ENCODE assay signal across 26 cellular contexts in the genomic region with DNA sequence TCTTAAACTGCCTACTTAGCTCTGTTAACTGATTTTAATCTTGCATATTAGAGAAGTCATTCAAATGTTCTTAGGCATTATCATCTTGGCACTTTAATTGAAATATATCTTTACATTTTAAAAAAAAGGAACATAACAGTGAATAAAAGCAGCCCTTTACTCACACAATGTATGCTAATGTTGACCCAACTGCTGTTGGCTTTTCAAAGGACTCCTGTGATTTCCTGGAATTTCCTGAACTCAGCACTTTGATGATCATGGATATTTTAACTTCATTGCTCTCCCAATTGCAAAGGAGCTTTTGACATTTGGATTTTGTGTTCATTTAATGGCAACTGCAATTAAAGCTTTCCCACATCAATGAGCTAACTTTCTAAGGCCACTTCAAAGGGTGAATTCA.
"Had no signal": no experiment of that assay in that cellular context is flagged by ENCODE, and none has a peak within 500 bp of the region (broad histone marks: within the 10 kb centered on the region; RNA-seq: fewer than 3 reads in every experiment).

No MANE protein-coding gene starts in this region.

- H3K27ac ChIP-seq: brain microvascular endothelial cell, cardiac muscle cell, VCaP had no signal

- H3K9me3 Mint-ChIP-seq: activated CD4-positive, alpha-beta memory T cell treated with anti-CD3 and anti-CD28 coated beads, Interleukin-2, amount 10 ng/mL, durations not matched to agents 7 days and 5 days; activated naive CD4-positive, alpha-beta T cell treated with anti-CD3 and anti-CD28 coated beads, Interleukin-2, amount 10 ng/mL, durations not matched to agents 7 days and 5 days; activated naive CD8-positive, alpha-beta T cell treated with anti-CD3 and anti-CD28 coated beads for 36 hours; activated T-helper 17 cell treated with anti-CD3 and anti-CD28 coated beads, Interleukin-2, amount 50 U/mL, for 72 hours had no signal

- H3K27ac Mint-ChIP-seq: activated CD4-positive, alpha-beta memory T cell treated with anti-CD3 and anti-CD28 coated beads, Interleukin-2, amount 10 ng/mL, durations not matched to agents 7 days and 5 days; activated CD4-positive, alpha-beta T cell treated with anti-CD3 and anti-CD28 coated beads for 36 hours; activated naive CD4-positive, alpha-beta T cell treated with anti-CD3 and anti-CD28 coated beads, Interleukin-2, amount 10 ng/mL, durations not matched to agents 7 days and 5 days; activated naive CD8-positive, alpha-beta T cell treated with anti-CD3 and anti-CD28 coated beads for 36 hours; activated T-helper 17 cell treated with anti-CD3 and anti-CD28 coated beads, Interleukin-2, amount 50 U/mL, for 72 hours had no signal

- H3K27me3 ChIP-seq: brain microvascular endothelial cell, cardiac muscle cell, MG63 had no signal

- H3K36me3 Mint-ChIP-seq: activated naive CD4-positive, alpha-beta T cell treated with anti-CD3 and anti-CD28 coated beads, Interleukin-2, amount 10 ng/mL, durations not matched to agents 7 days and 5 days; activated naive CD8-positive, alpha-beta T cell treated with anti-CD3 and anti-CD28 coated beads for 36 hours had no signal

- H3K4me3 Mint-ChIP-seq: activated CD4-positive, alpha-beta memory T cell treated with anti-CD3 and anti-CD28 coated beads, Interleukin-2, amount 10 ng/mL, durations not matched to agents 7 days and 5 days; activated CD4-positive, alpha-beta T cell treated with anti-CD3 and anti-CD28 coated beads for 36 hours; activated naive CD4-positive, alpha-beta T cell treated with anti-CD3 and anti-CD28 coated beads, Interleukin-2, amount 10 ng/mL, durations not matched to agents 7 days and 5 days; activated naive CD8-positive, alpha-beta T cell treated with anti-CD3 and anti-CD28 coated beads for 36 hours; activated T-helper 17 cell treated with anti-CD3 and anti-CD28 coated beads, Interleukin-2, amount 50 U/mL, for 72 hours had no signal

- H3K4me3 ChIP-seq: cardiac muscle cell, MG63 had no signal

- H3K27me3 Mint-ChIP-seq: activated CD4-positive, alpha-beta memory T cell treated with anti-CD3 and anti-CD28 coated beads, Interleukin-2, amount 10 ng/mL, durations not matched to agents 7 days and 5 days; activated CD4-positive, alpha-beta T cell treated with anti-CD3 and anti-CD28 coated beads for 36 hours; activated naive CD4-positive, alpha-beta T cell treated with anti-CD3 and anti-CD28 coated beads, Interleukin-2, amount 10 ng/mL, durations not matched to agents 7 days and 5 days; activated naive CD8-positive, alpha-beta T cell treated with anti-CD3 and anti-CD28 coated beads for 36 hours; activated T-helper 17 cell treated with anti-CD3 and anti-CD28 coated beads, Interleukin-2, amount 50 U/mL, for 72 hours had no signal

- ATAC-seq: activated CD4-positive, alpha-beta T cell treated with anti-CD3 and anti-CD28 coated beads for 36 hours; activated T-helper 17 cell treated with anti-CD3 and anti-CD28 coated beads, Interleukin-2, amount 50 U/mL, for 72 hours; PC-3 had no signal

- H3K9me3 ChIP-seq: MG63 had no signal

- H3K4me1 Mint-ChIP-seq: activated CD4-positive, alpha-beta memory T cell treated with anti-CD3 and anti-CD28 coated beads, Interleukin-2, amount 10 ng/mL, durations not matched to agents 7 days and 5 days; activated CD4-positive, alpha-beta T cell treated with anti-CD3 and anti-CD28 coated beads for 36 hours; activated naive CD4-positive, alpha-beta T cell treated with anti-CD3 and anti-CD28 coated beads, Interleukin-2, amount 10 ng/mL, durations not matched to agents 7 days and 5 days; activated naive CD8-positive, alpha-beta T cell treated with anti-CD3 and anti-CD28 coated beads for 36 hours; activated T-helper 17 cell treated with anti-CD3 and anti-CD28 coated beads, Interleukin-2, amount 50 U/mL, for 72 hours had no signal

- H3K36me3 ChIP-seq: brain microvascular endothelial cell, cardiac muscle cell, MG63 had no signal

- DNase-seq: activated CD4-positive, alpha-beta memory T cell treated with anti-CD3 and anti-CD28 coated beads, Interleukin-2, amount 10 ng/mL, durations not matched to agents 7 days and 5 days; activated CD4-positive, alpha-beta T cell treated with anti-CD3 and anti-CD28 coated beads for 36 hours; activated CD4-positive, alpha-beta T cell treated with anti-CD3 and anti-CD28 coated beads, Interleukin-2, amount 50 U/mL, for 1 hour; activated gamma-delta T cell; activated naive CD4-positive, alpha-beta T cell treated with anti-CD3 and anti-CD28 coated beads, Interleukin-2, amount 10 ng/mL, durations not matched to agents 7 days and 5 days; activated naive CD8-positive, alpha-beta T cell treated with anti-CD3 and anti-CD28 coated beads for 36 hours; activated T-cell treated with anti-CD3 and anti-CD28 coated beads for 4 hours; activated T-cell treated with anti-CD3 and anti-CD28 coated beads, Interleukin-2, amount 50 U/mL, for 48 hours; brain microvascular endothelial cell; MG63; MV-4-11; NCI-H1092 treated with DMSO at 0.1 percent for 48 hours; NCI-H1417 treated with DMSO at 0.1 percent for 48 hours; NCI-H1694; NCI-H2029; NCI-H2107; NCI-H345; NCI-H510A; NCI-H526 treated with DMSO at 0.1 percent for 48 hours; NCI-H82; PC-3; SHP77 treated with DMSO at 0.1 percent for 48 hours; T-helper 1 cell had no signal
